ENCODE assay signal across 8 cellular contexts in genomic region chr1:168466703-168467081, GRCh38.
DNase-seq lines count a peak whose midpoint lies in the region; ATAC-seq and TF ChIP-seq lines count a peak whose summit lies in the region.

No MANE protein-coding gene starts in this region.

- H3K9me3 Mint-ChIP-seq in immature natural killer cell, result peaks cover 0 to 3% (median 2%) of the 10 kb centered on the region in 6 donors

- peak overlapping the region; percentile 80 to 94 (median 91) for H3K27ac Mint-ChIP-seq in immature natural killer cell

- ATAC-seq in GM19324 (IDR thresholded peaks at IDR 0.05; ENCODE audit: low FRiP score, unreplicated experiment), result peak; percentile 63
- peak; percentile 58 for ATAC-seq in HG03439 (IDR thresholded peaks at IDR 0.05; ENCODE audit: unreplicated experiment)

- POLR2A ChIA-PET in HEK293T (lab: Yijun Ruan, JAX), result no interaction called here

- H3K4me1 Mint-ChIP-seq in immature natural killer cell, result peaks cover 71 to 87% of the 10 kb centered on the region in 2 donors

- DNase-seq in CD1c-positive myeloid dendritic cell (ENCODE audit: extremely low spot score) (peak; percentile 68), immature natural killer cell (no peak), HEK293T (ENCODE audit: extremely low spot score) (no peak), NCI-H2107 treated with DMSO at 0.1 percent for 48 hours (lab: John Stamatoyannopoulos, UW; ENCODE audit: unreplicated experiment) (no peak), OCI-M2 (lab: John Stamatoyannopoulos, UW; ENCODE audit: unreplicated experiment) (no peak), AG08395 (ENCODE audit: low spot score) (no peak)

- H3K27me3 Mint-ChIP-seq in immature natural killer cell (ENCODE audit: low read depth in 3 of 3), result peaks cover 0 to 2% (median 0%) of the 10 kb centered on the region in 3 donors

- peak overlapping the region; percentile 48 to 82 (median 79) for H3K4me3 Mint-ChIP-seq in immature natural killer cell

- peaks cover under 1 to 9% (median 5%) of the 10 kb centered on the region in 3 donors for H3K36me3 Mint-ChIP-seq in immature natural killer cell

- CTCF ChIA-PET in HEK293T (lab: Yijun Ruan, JAX), result no interaction called here

TF ChIP-seq in HEK293T, 16 proteins besides CTCF, POLR2A, EP300 and RAD21:
- TF ChIP-seq, protein P1, sequence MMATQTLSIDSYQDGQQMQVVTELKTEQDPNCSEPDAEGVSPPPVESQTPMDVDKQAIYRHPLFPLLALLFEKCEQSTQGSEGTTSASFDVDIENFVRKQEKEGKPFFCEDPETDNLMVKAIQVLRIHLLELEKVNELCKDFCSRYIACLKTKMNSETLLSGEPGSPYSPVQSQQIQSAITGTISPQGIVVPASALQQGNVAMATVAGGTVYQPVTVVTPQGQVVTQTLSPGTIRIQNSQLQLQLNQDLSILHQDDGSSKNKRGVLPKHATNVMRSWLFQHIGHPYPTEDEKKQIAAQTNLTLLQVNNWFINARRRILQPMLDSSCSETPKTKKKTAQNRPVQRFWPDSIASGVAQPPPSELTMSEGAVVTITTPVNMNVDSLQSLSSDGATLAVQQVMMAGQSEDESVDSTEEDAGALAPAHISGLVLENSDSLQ (IDR thresholded peaks at IDR 0.05), result no peak
- no peak for TF ChIP-seq ELF4 (IDR thresholded peaks at IDR 0.05)
- no peak for TF ChIP-seq FOXA1 (IDR thresholded peaks at IDR 0.05)
